4 cellular contexts compared by ENCODE assay signal in the genomic region with DNA sequence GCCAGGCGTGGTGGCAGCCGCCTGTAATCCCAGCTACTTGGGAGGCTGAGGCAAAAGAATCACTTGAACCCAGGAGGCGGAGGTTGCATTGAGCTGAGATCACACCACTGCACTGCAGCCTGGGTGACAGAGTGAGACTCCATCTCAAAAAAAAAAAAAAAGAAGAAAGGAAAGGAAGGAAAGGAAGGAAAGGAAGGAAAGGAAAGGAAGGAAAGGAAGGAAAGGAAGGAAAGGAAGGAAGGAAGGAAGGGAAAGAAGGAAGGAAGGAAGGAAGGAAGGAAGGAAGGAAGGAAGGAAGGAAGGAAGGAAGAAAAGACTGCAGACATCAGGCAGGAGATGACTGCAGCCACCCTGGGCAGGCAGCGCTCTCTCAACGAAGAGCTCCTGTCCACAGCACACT. TPM values are rescaled to one million over a fixed set of nuclear protein-coding genes. Genes with fewer than 3 reads are reported as not detected.
"Had no signal": no experiment of that assay in that cellular context is flagged by ENCODE, and none has a peak within 500 bp of the region (broad histone marks: within the 10 kb centered on the region; RNA-seq: fewer than 3 reads in every experiment).

No MANE protein-coding gene starts in this region.

RNA-seq across cellular contexts. Expression of gene CERS1, which starts 6.6 kb away (rescaled TPM):
- total RNA-seq: naive thymus-derived CD4-positive, alpha-beta T cell; naive thymus-derived CD8-positive, alpha-beta T cell; natural killer cell treated with Interleukin-12 subunit alpha and Interleukin-12 subunit beta and Interleukin-15 and Interleukin-18, amount 100 ng/mL, for 72 hours; right lobe of liver had no signal
